2 cellular contexts compared by ENCODE assay signal in genomic region chr12:93215290-93215678, GRCh38.
TF ChIP-seq lines count a peak whose summit lies in the region.

No MANE protein-coding gene starts in this region.

TF ChIP-seq in GM23338, 12 proteins besides CTCF, POLR2A, EP300 and RAD21:
- no peak for TF ChIP-seq ZNF462 (CRISPR knock-in tag; IDR thresholded peaks at IDR 0.05)
- no peak for TF ChIP-seq ZNF114 (CRISPR knock-in tag; IDR thresholded peaks at IDR 0.05)
- no peak for TF ChIP-seq ETS1 (IDR thresholded peaks at IDR 0.05)
- TF ChIP-seq POLR2AphosphoS5 (IDR thresholded peaks at IDR 0.05; ENCODE audit: low read depth) = no peak
- no peak for TF ChIP-seq EZH2 (IDR thresholded peaks at IDR 0.05; ENCODE audit: low read depth, unreplicated experiment)
- TF ChIP-seq JUNB (IDR thresholded peaks at IDR 0.05; ENCODE audit: unreplicated experiment) = no peak
- no peak for TF ChIP-seq ZNF331 (CRISPR knock-in tag; IDR thresholded peaks at IDR 0.05; ENCODE audit: low read depth)
- TF ChIP-seq CREB1 (CRISPR knock-in tag; IDR thresholded peaks at IDR 0.05; ENCODE audit: low read depth) = no peak
- TF ChIP-seq NANOG (IDR thresholded peaks at IDR 0.05; ENCODE audit: borderline replicate concordance) = no peak
- TF ChIP-seq STAT1 (IDR thresholded peaks at IDR 0.05; ENCODE audit: unreplicated experiment) = no peak
- no peak for TF ChIP-seq EZH2phosphoT487 (IDR thresholded peaks at IDR 0.05; ENCODE audit: unreplicated experiment)
- TF ChIP-seq REST (IDR thresholded peaks at IDR 0.05; ENCODE audit: unreplicated experiment) = no peak

TF ChIP-seq in neural cell, 6 proteins besides CTCF, POLR2A, EP300 and RAD21 (continued from another document):
- no peak for TF ChIP-seq REST (IDR thresholded peaks at IDR 0.05; ENCODE audit: borderline replicate concordance)
- TF ChIP-seq SMC3 (conservative IDR thresholded peaks at IDR 0.05; ENCODE audit: poor library complexity) = no peak
- no peak for TF ChIP-seq MXI1 (conservative IDR thresholded peaks at IDR 0.05; ENCODE audit: poor library complexity, severe bottlenecking)
